In genomic region chr7:140506788-140507464, GRCh38 we compare ENCODE assay signal across 1 cellular context.
TF ChIP-seq lines count a peak whose summit lies in the region.

No MANE protein-coding gene starts in this region.

TF ChIP-seq in HEK293, 187 proteins besides CTCF, POLR2A, EP300 and RAD21 (continued from another document):
- TF ChIP-seq, protein P1, sequence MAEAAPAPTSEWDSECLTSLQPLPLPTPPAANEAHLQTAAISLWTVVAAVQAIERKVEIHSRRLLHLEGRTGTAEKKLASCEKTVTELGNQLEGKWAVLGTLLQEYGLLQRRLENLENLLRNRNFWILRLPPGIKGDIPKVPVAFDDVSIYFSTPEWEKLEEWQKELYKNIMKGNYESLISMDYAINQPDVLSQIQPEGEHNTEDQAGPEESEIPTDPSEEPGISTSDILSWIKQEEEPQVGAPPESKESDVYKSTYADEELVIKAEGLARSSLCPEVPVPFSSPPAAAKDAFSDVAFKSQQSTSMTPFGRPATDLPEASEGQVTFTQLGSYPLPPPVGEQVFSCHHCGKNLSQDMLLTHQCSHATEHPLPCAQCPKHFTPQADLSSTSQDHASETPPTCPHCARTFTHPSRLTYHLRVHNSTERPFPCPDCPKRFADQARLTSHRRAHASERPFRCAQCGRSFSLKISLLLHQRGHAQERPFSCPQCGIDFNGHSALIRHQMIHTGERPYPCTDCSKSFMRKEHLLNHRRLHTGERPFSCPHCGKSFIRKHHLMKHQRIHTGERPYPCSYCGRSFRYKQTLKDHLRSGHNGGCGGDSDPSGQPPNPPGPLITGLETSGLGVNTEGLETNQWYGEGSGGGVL (tag by site-specific recombination; IDR thresholded peaks at IDR 0.05): peak; percentile 68
- TF ChIP-seq, protein P2, sequence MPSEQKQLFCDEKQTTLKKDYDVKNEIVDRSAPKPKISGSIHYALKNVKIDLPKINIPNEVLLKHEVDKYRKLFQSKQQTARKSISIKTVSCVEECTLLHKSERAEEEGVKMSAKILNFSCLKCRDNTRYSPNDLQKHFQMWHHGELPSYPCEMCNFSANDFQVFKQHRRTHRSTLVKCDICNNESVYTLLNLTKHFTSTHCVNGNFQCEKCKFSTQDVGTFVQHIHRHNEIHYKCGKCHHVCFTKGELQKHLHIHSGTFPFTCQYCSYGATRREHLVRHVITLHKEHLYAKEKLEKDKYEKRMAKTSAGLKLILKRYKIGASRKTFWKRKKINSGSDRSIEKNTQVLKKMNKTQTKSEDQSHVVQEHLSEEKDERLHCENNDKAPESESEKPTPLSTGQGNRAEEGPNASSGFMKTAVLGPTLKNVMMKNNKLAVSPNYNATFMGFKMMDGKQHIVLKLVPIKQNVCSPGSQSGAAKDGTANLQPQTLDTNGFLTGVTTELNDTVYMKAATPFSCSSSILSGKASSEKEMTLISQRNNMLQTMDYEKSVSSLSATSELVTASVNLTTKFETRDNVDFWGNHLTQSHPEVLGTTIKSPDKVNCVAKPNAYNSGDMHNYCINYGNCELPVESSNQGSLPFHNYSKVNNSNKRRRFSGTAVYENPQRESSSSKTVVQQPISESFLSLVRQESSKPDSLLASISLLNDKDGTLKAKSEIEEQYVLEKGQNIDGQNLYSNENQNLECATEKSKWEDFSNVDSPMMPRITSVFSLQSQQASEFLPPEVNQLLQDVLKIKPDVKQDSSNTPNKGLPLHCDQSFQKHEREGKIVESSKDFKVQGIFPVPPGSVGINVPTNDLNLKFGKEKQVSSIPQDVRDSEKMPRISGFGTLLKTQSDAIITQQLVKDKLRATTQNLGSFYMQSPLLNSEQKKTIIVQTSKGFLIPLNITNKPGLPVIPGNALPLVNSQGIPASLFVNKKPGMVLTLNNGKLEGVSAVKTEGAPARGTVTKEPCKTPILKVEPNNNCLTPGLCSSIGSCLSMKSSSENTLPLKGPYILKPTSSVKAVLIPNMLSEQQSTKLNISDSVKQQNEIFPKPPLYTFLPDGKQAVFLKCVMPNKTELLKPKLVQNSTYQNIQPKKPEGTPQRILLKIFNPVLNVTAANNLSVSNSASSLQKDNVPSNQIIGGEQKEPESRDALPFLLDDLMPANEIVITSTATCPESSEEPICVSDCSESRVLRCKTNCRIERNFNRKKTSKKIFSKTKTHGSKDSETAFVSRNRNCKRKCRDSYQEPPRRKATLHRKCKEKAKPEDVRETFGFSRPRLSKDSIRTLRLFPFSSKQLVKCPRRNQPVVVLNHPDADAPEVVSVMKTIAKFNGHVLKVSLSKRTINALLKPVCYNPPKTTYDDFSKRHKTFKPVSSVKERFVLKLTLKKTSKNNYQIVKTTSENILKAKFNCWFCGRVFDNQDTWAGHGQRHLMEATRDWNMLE (tag by site-specific recombination; conservative IDR thresholded peaks at IDR 0.05; ENCODE audit: low read depth): no peak
- no peak for TF ChIP-seq KLF10 (tag by site-specific recombination; IDR thresholded peaks at IDR 0.05)
- TF ChIP-seq ZNF560 (tag by site-specific recombination; IDR thresholded peaks at IDR 0.05; ENCODE audit: borderline replicate concordance): no peak
- TF ChIP-seq ZNF76 (tag by site-specific recombination; IDR thresholded peaks at IDR 0.05; ENCODE audit: borderline replicate concordance, low read depth): no peak
- TF ChIP-seq ZNF404 (tag by site-specific recombination; IDR thresholded peaks at IDR 0.05): no peak
- TF ChIP-seq ZNF629 (tag by site-specific recombination; IDR thresholded peaks at IDR 0.05): 0 out of 2 replicates have a peak, but pooled peaks have one; percentile 10
- no peak for TF ChIP-seq GLI2 (tag by site-specific recombination; IDR thresholded peaks at IDR 0.05; ENCODE audit: borderline replicate concordance, low read depth)
- TF ChIP-seq ZNF664 (tag by site-specific recombination; IDR thresholded peaks at IDR 0.05): no peak
- TF ChIP-seq ZFP69B (tag by site-specific recombination; IDR thresholded peaks at IDR 0.05): no peak
- TF ChIP-seq ZNF623 (tag by site-specific recombination; IDR thresholded peaks at IDR 0.05): no peak
- no peak for TF ChIP-seq ZSCAN5A (tag by site-specific recombination; IDR thresholded peaks at IDR 0.05)
- TF ChIP-seq ZNF514 (tag by site-specific recombination; IDR thresholded peaks at IDR 0.05): no peak
- no peak for TF ChIP-seq ZNF146 (tag by site-specific recombination; IDR thresholded peaks at IDR 0.05)
